ENCODE assay signal across 1 cellular context in the genomic region with DNA sequence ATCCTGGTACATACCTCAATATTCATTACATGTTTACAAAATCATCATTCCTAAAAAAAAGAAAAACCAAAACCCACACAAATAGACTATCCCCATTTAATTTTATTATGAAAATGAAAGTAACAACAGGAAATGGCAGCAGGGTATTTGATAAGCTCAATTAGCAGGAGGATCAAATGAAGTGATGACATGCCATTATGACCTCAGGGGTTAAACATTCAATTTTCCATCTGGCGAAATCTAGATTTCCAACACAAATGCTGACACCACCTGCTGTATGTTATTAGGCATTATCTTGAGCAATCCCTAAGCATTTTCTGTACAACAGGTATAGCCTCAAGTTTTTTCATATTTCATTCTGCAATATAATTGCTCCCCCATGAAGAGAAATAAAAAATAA.
TF ChIP-seq lines count a peak whose summit lies in the region.

No MANE protein-coding gene starts in this region.

TF ChIP-seq in HepG2, 621 proteins besides CTCF, POLR2A, EP300 and RAD21 (continued from another document):
- TF ChIP-seq, protein P1, sequence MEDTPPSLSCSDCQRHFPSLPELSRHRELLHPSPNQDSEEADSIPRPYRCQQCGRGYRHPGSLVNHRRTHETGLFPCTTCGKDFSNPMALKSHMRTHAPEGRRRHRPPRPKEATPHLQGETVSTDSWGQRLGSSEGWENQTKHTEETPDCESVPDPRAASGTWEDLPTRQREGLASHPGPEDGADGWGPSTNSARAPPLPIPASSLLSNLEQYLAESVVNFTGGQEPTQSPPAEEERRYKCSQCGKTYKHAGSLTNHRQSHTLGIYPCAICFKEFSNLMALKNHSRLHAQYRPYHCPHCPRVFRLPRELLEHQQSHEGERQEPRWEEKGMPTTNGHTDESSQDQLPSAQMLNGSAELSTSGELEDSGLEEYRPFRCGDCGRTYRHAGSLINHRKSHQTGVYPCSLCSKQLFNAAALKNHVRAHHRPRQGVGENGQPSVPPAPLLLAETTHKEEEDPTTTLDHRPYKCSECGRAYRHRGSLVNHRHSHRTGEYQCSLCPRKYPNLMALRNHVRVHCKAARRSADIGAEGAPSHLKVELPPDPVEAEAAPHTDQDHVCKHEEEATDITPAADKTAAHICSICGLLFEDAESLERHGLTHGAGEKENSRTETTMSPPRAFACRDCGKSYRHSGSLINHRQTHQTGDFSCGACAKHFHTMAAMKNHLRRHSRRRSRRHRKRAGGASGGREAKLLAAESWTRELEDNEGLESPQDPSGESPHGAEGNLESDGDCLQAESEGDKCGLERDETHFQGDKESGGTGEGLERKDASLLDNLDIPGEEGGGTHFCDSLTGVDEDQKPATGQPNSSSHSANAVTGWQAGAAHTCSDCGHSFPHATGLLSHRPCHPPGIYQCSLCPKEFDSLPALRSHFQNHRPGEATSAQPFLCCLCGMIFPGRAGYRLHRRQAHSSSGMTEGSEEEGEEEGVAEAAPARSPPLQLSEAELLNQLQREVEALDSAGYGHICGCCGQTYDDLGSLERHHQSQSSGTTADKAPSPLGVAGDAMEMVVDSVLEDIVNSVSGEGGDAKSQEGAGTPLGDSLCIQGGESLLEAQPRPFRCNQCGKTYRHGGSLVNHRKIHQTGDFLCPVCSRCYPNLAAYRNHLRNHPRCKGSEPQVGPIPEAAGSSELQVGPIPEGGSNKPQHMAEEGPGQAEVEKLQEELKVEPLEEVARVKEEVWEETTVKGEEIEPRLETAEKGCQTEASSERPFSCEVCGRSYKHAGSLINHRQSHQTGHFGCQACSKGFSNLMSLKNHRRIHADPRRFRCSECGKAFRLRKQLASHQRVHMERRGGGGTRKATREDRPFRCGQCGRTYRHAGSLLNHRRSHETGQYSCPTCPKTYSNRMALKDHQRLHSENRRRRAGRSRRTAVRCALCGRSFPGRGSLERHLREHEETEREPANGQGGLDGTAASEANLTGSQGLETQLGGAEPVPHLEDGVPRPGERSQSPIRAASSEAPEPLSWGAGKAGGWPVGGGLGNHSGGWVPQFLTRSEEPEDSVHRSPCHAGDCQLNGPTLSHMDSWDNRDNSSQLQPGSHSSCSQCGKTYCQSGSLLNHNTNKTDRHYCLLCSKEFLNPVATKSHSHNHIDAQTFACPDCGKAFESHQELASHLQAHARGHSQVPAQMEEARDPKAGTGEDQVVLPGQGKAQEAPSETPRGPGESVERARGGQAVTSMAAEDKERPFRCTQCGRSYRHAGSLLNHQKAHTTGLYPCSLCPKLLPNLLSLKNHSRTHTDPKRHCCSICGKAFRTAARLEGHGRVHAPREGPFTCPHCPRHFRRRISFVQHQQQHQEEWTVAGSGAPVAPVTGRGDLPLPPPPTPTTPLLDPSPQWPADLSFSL (CRISPR knock-in tag; IDR thresholded peaks at IDR 0.05) = no peak
- TF ChIP-seq FOXK1 (CRISPR knock-in tag; IDR thresholded peaks at IDR 0.05; ENCODE audit: borderline replicate concordance, low read depth) (no peak), RXRB (CRISPR knock-in tag; IDR thresholded peaks at IDR 0.05; ENCODE audit: borderline replicate concordance) (no peak), HNRNPH1 (optimal IDR thresholded peaks at IDR 0.05; ENCODE audit: low read depth, low read length) (no peak)
TF ChIP-seq in HepG2: peak in this region for 0.
